9 cellular contexts compared by ENCODE assay signal in genomic region chr16:27551046-27551445, GRCh38. TPM values are rescaled to one million over a fixed set of nuclear protein-coding genes. Genes with fewer than 3 reads are reported as not detected.
DNase-seq lines count a peak whose midpoint lies in the region; ATAC-seq and TF ChIP-seq lines count a peak whose summit lies in the region.
"Had no signal": no experiment of that assay in that cellular context is flagged by ENCODE, and none has a peak within 500 bp of the region (broad histone marks: within the 10 kb centered on the region; RNA-seq: fewer than 3 reads in every experiment).

No MANE protein-coding gene starts in this region.

- ATAC-seq in GM19035 (IDR thresholded peaks at IDR 0.05; ENCODE audit: unreplicated experiment), result no peak

- peaks cover 33% of the 10 kb centered on the region for H3K4me1 Mint-ChIP-seq in activated CD4-positive, alpha-beta T cell treated with anti-CD3 and anti-CD28 coated beads, Interleukin-2, amount 10 ng/mL, durations not matched to agents 24 days and 14 days
- peaks cover 19% of the 10 kb centered on the region for H3K4me1 Mint-ChIP-seq in endothelial cell (ENCODE audit: unreplicated experiment)

- peak overlapping the region; percentile 98 for H3K9ac ChIP-seq in NT2/D1 (ENCODE audit: insufficient read length, low read depth)
- H3K9ac ChIP-seq in rectal smooth muscle tissue (ENCODE audit: low read length), result no peak overlapping the region

- H3K27me3 Mint-ChIP-seq in activated CD4-positive, alpha-beta T cell treated with anti-CD3 and anti-CD28 coated beads, Interleukin-2, amount 10 ng/mL, durations not matched to agents 24 days and 14 days, result peaks cover 1% of the 10 kb centered on the region
- peaks cover 7% of the 10 kb centered on the region for H3K27me3 Mint-ChIP-seq in endothelial cell (ENCODE audit: unreplicated experiment)

- no peak for TF ChIP-seq CTCF in endothelial cell (IDR thresholded peaks at IDR 0.05; ENCODE audit: unreplicated experiment)

- no peaks in the 10 kb centered on the region for H3K9me3 ChIP-seq in NT2/D1 (ENCODE audit: insufficient read depth, low read length)

- no peaks in the 10 kb centered on the region for H3K4me1 ChIP-seq in NT2/D1 (ENCODE audit: insufficient read depth, insufficient read length)
- H3K4me1 ChIP-seq in rectal smooth muscle tissue (ENCODE audit: control insufficient read depth, insufficient read depth, low read length), result peaks cover 6% of the 10 kb centered on the region

- H3K27ac ChIP-seq in rectal smooth muscle tissue (ENCODE audit: low read depth, low read length), result no peak overlapping the region

- H3K4me3 ChIP-seq in NT2/D1 (ENCODE audit: insufficient read length, low read depth) (no peak overlapping the region), rectal smooth muscle tissue (ENCODE audit: low read length) (peak overlapping the region; percentile 100)

- peaks cover 15% of the 10 kb centered on the region for H3K36me3 Mint-ChIP-seq in activated CD4-positive, alpha-beta T cell treated with anti-CD3 and anti-CD28 coated beads, Interleukin-2, amount 10 ng/mL, durations not matched to agents 24 days and 14 days (ENCODE audit: low read depth)
- H3K36me3 Mint-ChIP-seq in endothelial cell (ENCODE audit: low read depth, unreplicated experiment), result peaks cover 14% of the 10 kb centered on the region

- H3K27me3 ChIP-seq in NT2/D1 (ENCODE audit: insufficient read depth, insufficient read length) (no peaks in the 10 kb centered on the region), rectal smooth muscle tissue (ENCODE audit: control insufficient read depth, insufficient read depth, low read length) (no peaks in the 10 kb centered on the region)

- H3K27ac Mint-ChIP-seq in activated CD4-positive, alpha-beta T cell treated with anti-CD3 and anti-CD28 coated beads, Interleukin-2, amount 10 ng/mL, durations not matched to agents 24 days and 14 days, result no peak overlapping the region
- H3K27ac Mint-ChIP-seq in endothelial cell (ENCODE audit: unreplicated experiment), result peak overlapping the region; percentile 86

- no peak for DNase-seq in activated CD4-positive, alpha-beta T cell treated with anti-CD3 and anti-CD28 coated beads, Interleukin-2, amount 10 ng/mL, durations not matched to agents 24 days and 14 days
- no peak for DNase-seq in activated CD4-positive, alpha-beta T cell treated with anti-CD3 and anti-CD28 coated beads for 48 hours
- DNase-seq in NT2/D1 (ENCODE audit: low read depth, low spot score) (no peak), endothelial cell (ENCODE audit: low spot score) (no peak), NCI-H1436 (lab: John Stamatoyannopoulos, UW) (no peak), Ammon's horn (ENCODE audit: low spot score) (no peak)
- DNase-seq: NCI-H2029 treated with DMSO at 0.1 percent for 48 hours had no signal

- peaks cover 30% of the 10 kb centered on the region for H3K36me3 ChIP-seq in NT2/D1 (ENCODE audit: insufficient read depth, insufficient read length, low read length)
- no peaks in the 10 kb centered on the region for H3K36me3 ChIP-seq in rectal smooth muscle tissue (ENCODE audit: control insufficient read depth, insufficient read depth, low read length)

- peak overlapping the region; percentile 92 for H3K4me3 Mint-ChIP-seq in activated CD4-positive, alpha-beta T cell treated with anti-CD3 and anti-CD28 coated beads, Interleukin-2, amount 10 ng/mL, durations not matched to agents 24 days and 14 days
- H3K4me3 Mint-ChIP-seq in endothelial cell (ENCODE audit: unreplicated experiment), result peak overlapping the region; percentile 100

- intact Hi-C loops in activated CD4-positive, alpha-beta T cell treated with anti-CD3 and anti-CD28 coated beads, Interleukin-2, amount 10 ng/mL, durations not matched to agents 24 days and 14 days (cut with micrococcal nuclease), result no loop called here

- no peaks in the 10 kb centered on the region for H3K9me3 Mint-ChIP-seq in activated CD4-positive, alpha-beta T cell treated with anti-CD3 and anti-CD28 coated beads, Interleukin-2, amount 10 ng/mL, durations not matched to agents 24 days and 14 days
- no peaks in the 10 kb centered on the region for H3K9me3 Mint-ChIP-seq in endothelial cell (ENCODE audit: unreplicated experiment)

RNA-seq across cellular contexts. Expression of gene KATNIP, which starts 1.1 kb away (rescaled TPM):
- total RNA-seq in activated CD4-positive, alpha-beta T cell treated with anti-CD3 and anti-CD28 coated beads, Interleukin-2, amount 10 ng/mL, durations not matched to agents 24 days and 14 days, result 17.5 and 18.0 TPM in 2 replicates
- 26.2 TPM for total RNA-seq in endothelial cell (ENCODE audit: unreplicated experiment)

RNA-seq across cellular contexts. Expression of gene GTF3C1, which starts 1.3 kb away (rescaled TPM):
- 54.3 and 56.5 TPM in 2 replicates for total RNA-seq in activated CD4-positive, alpha-beta T cell treated with anti-CD3 and anti-CD28 coated beads, Interleukin-2, amount 10 ng/mL, durations not matched to agents 24 days and 14 days
- 98.7 TPM for total RNA-seq in endothelial cell (ENCODE audit: unreplicated experiment)
